In the genomic region with DNA sequence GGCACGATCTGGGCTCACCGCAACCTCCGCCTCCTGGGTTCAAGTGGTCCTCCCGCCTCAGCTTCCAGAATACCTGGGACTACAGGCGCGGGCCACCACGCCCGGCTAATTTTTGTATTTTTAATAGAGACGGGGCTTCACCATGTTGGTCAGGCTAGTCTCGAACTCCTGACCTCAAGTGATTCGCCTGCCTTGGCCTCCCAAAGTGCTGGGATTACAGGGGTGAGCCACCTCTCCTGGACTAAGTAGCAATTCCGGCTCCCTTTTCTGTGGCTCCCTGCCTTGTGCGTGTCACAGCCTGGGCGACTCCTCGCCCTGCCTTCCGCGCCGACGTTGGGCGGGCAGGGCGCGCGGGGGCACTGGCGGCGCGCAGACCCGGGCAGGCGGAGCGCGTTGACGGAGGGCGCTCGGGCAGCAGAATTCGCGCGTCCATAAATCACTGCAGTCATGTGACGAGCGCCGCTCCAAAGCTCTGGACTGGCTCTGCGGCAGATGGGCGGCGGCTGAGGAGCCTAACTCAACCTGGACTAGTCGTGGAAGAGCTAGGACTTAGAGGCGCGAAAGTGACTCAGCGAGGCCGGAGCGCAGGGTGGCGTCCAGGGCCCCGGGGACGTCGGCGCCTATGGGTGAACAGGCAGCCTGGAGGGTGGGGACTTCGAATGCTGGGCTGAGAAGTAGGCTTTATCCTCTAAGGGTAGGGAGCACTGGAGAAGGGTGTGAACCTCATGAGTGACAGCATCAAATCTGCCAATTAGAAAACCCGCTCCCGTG, we compare ENCODE assay signal across 1 cellular context.
A peak's percentile ranks its signal among the peaks of the same experiment; 100 is the strongest.
TF ChIP-seq lines count a peak whose summit lies in the region.

No MANE protein-coding gene starts in this region.

TF ChIP-seq in endothelial cell of umbilical vein, 7 proteins besides CTCF, POLR2A, EP300 and RAD21:
- peak; percentile 36 for TF ChIP-seq POLR2AphosphoS5 (IDR thresholded peaks at IDR 0.05; ENCODE audit: insufficient read depth, low read depth, low read length)
- TF ChIP-seq JUN (IDR thresholded peaks at IDR 0.05; ENCODE audit: borderline replicate concordance, insufficient read depth, insufficient read length, low read depth), result no peak
- TF ChIP-seq MAX (IDR thresholded peaks at IDR 0.05; ENCODE audit: insufficient read depth, insufficient read length), result peak; percentile 70
- no peak for TF ChIP-seq MYC (IDR thresholded peaks at IDR 0.05; ENCODE audit: low read depth, low read length)
- TF ChIP-seq FOS (IDR thresholded peaks at IDR 0.05; ENCODE audit: borderline replicate concordance, insufficient read depth, low read length), result no peak
- no peak for TF ChIP-seq EZH2 (IDR thresholded peaks at IDR 0.05; ENCODE audit: borderline replicate concordance, low read depth, low read length, severe bottlenecking)
- TF ChIP-seq GATA2 (IDR thresholded peaks at IDR 0.05; ENCODE audit: insufficient read depth, insufficient read length, low read depth, low read length), result no peak
TF ChIP-seq in endothelial cell of umbilical vein: peak in this region for 2.
